8 cellular contexts compared by ENCODE assay signal in the genomic region with DNA sequence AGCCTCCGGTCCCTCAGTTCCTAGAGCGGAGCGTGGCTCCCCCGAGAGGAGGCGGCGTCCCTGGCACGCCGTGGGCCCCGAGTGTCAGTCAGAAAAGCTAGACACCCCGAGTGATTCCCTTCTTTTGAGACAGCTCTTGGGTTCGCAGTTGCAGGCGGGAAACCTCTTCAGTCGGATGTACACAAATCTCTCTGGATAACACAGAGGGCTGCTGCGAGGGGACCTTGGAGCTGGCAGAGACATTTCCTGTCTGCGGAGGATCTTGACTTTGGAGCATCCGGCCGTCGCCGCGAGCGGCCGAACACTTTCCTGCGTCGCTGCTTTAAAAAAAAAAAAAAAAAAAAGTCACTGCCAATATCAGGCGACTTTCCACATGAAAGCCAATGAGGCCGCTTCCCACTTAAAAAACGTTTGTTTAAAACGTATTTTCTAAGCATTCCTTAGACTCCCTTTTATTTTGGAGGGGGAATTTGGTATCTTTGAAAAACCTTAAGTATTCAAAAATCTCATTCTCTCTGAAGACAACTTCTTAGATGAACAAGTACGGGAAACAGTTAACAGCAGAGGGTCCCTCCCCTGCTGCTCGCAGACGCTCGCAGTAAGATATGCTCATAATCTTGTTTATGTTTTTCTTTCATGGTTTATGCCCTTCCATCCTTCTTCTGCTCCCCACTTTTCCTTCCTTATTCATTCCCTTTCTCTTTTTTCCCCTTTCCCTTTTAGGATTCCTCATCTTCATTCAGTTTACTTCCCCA. TPM values are rescaled to one million over a fixed set of nuclear protein-coding genes. Genes with fewer than 3 reads are reported as not detected.
DNase-seq lines count a peak whose midpoint lies in the region; ATAC-seq and TF ChIP-seq lines count a peak whose summit lies in the region.

No MANE protein-coding gene starts in this region.

- POLR2A ChIA-PET in PC-3 (lab: Charles Lee; ENCODE audit: unreplicated experiment) (no interaction called here), MCF 10A (lab: Yijun Ruan, JAX) (no interaction called here)

- H3K27me3 Mint-ChIP-seq in MCF 10A (ENCODE audit: insufficient read depth, unreplicated experiment), result no peaks in the 10 kb centered on the region

- H3K4me3 ChIP-seq in PC-3 (ENCODE audit: low read length), result peak overlapping the region; percentile 72
- H3K4me3 ChIP-seq in subcutaneous abdominal adipose tissue (ENCODE audit: low read depth in 1 of 5, low read length in 5 of 5), result peak overlapping the region; percentile 58 to 63 (median 59)

- ATAC-seq in PC-3, result peak; percentile 90
- ATAC-seq in left colon, result peak; percentile 59

- H3K9ac ChIP-seq in PC-3 (ENCODE audit: low read length) (peak overlapping the region; percentile 45), subcutaneous abdominal adipose tissue (ENCODE audit: low read length in 5 of 5) (peak overlapping the region in 4 of 5 donors; percentile 16 to 62 (median 40))

- no peaks in the 10 kb centered on the region for H3K9me3 Mint-ChIP-seq in MCF 10A (ENCODE audit: unreplicated experiment)

- no peaks in the 10 kb centered on the region for H3K9me3 ChIP-seq in PC-3 (ENCODE audit: low read length)
- H3K9me3 ChIP-seq in subcutaneous abdominal adipose tissue (ENCODE audit: control insufficient read depth in 5 of 5, low read length in 5 of 5), result no peaks in the 10 kb centered on the region

- H3F3A ChIP-seq in PC-3 (ENCODE audit: low read length, unreplicated experiment), result no peaks in the 10 kb centered on the region

- H3K36me3 ChIP-seq in PC-3 (ENCODE audit: low read depth, low read length), result no peaks in the 10 kb centered on the region
- H3K36me3 ChIP-seq in subcutaneous abdominal adipose tissue (ENCODE audit: control insufficient read depth in 5 of 5, insufficient read depth in 5 of 5, low read length in 5 of 5), result peaks cover 0 to 4% (median 0%) of the 10 kb centered on the region in 5 donors

- H2AFZ ChIP-seq in PC-3 (ENCODE audit: low read length), result peak overlapping the region; percentile 96

- no peaks in the 10 kb centered on the region for H3K4me1 ChIP-seq in PC-3 (ENCODE audit: insufficient read depth, low read length)
- peaks cover 0 to 15% (median 11%) of the 10 kb centered on the region in 5 donors for H3K4me1 ChIP-seq in subcutaneous abdominal adipose tissue (ENCODE audit: control insufficient read depth in 5 of 5, insufficient read depth in 5 of 5, low read length in 5 of 5)

- H3K27me3 ChIP-seq in PC-3 (ENCODE audit: low read length) (no peaks in the 10 kb centered on the region), subcutaneous abdominal adipose tissue (ENCODE audit: control insufficient read depth in 5 of 5, insufficient read depth in 4 of 5, low read length in 5 of 5) (peaks cover 5 to 16% (median 10%) of the 10 kb centered on the region in 5 donors)

- no peaks in the 10 kb centered on the region for H4K20me1 ChIP-seq in PC-3 (ENCODE audit: low read length)

- no peaks in the 10 kb centered on the region for H3K4me1 Mint-ChIP-seq in MCF 10A (ENCODE audit: insufficient read depth, unreplicated experiment)

- H3K4me2 ChIP-seq in PC-3 (ENCODE audit: low read length), result peak overlapping the region; percentile 94

- CTCF ChIA-PET in PC-3 (lab: Charles Lee), result interaction anchor here (1.0 kb wide), 1 partner anchor 13 kb away, joined by 5 read pairs; no protein-coding TSS in a partner anchor
- CTCF ChIA-PET in MCF 10A (lab: Yijun Ruan, JAX), result no interaction called here

- BruUV-seq in PC-3 (replicated peaks; lab: Mats Ljungman, UMichigan) (no TSS peak), MCF 10A (replicated peaks; lab: Mats Ljungman, UMichigan) (no TSS peak)

- no peaks in the 10 kb centered on the region for H3K36me3 Mint-ChIP-seq in MCF 10A (ENCODE audit: insufficient read depth, unreplicated experiment)

- H3K9me2 ChIP-seq in PC-3 (replicated peaks; ENCODE audit: low read length), result no peaks in the 10 kb centered on the region

- DNase-seq in activated naive CD4-positive, alpha-beta T cell treated with Interleukin-2 at 50 U/mL for 16 hours, result peak; percentile 18
- no peak for DNase-seq in activated naive CD4-positive, alpha-beta T cell treated with anti-CD3 and anti-CD28 coated beads, Interleukin-2, amount 50 U/mL, for 16 hours
- DNase-seq in PC-3, result peak; percentile 56
- peak; percentile 17 for DNase-seq in MCF 10A (ENCODE audit: unreplicated experiment)
- DNase-seq in left colon, result peak in 1 of 2 donors; percentile 42
- DNase-seq in SKM-1 (lab: John Stamatoyannopoulos, UW; ENCODE audit: unreplicated experiment), result no peak
- no peak for DNase-seq in cerebellum (ENCODE audit: low spot score)

- no peaks in the 10 kb centered on the region for H3K79me2 ChIP-seq in PC-3 (ENCODE audit: low read length)

- intact Hi-C loops in PC-3 (cut with micrococcal nuclease) (loop anchor here (10.0 kb wide), 1 partner anchor 175 kb away; no protein-coding TSS in a partner anchor), MCF 10A (cut with micrococcal nuclease) (no loop called here), left colon (cut with DNase I, micrococcal nuclease) (no loop called here)

- H3K27ac ChIP-seq in PC-3 (ENCODE audit: low read length), result no peak overlapping the region
- H3K27ac ChIP-seq in subcutaneous abdominal adipose tissue (ENCODE audit: low read depth, low read length), result no peak overlapping the region

- H3K27ac Mint-ChIP-seq in MCF 10A (ENCODE audit: low read depth, unreplicated experiment), result no peak overlapping the region

- H3K4me3 Mint-ChIP-seq in MCF 10A (ENCODE audit: unreplicated experiment), result peak overlapping the region; percentile 3

- TF ChIP-seq CTCF in PC-3 (conservative IDR thresholded peaks at IDR 0.05; ENCODE audit: low read depth, low read length) (no peak), MCF 10A (IDR thresholded peaks at IDR 0.05; ENCODE audit: unreplicated experiment) (no peak)

RNA-seq across cellular contexts. Expression of gene HHEX, which starts 9.9 kb away (rescaled TPM):
- total RNA-seq in PC-3 (2014; rRNA removed) (2.2 and 3.2 TPM in 2 replicates), MCF 10A (2022) (0.19 and 0.54 TPM in 2 replicates), left colon (1 to 10 TPM; 2.5 to 4.8 TPM), cerebellum (2.1 TPM)

Comparison
In these comparisons a context has a peak if more than half of its experiments do, and no peak if none do; other contexts are left out.
1. DNase-seq: peak in activated naive CD4-positive, alpha-beta T cell treated with Interleukin-2 at 50 U/mL for 16 hours (single experiment), PC-3 (single experiment) and MCF 10A (single experiment); none in activated naive CD4-positive, alpha-beta T cell treated with anti-CD3 and anti-CD28 coated beads, Interleukin-2, amount 50 U/mL, for 16 hours (single experiment), SKM-1 (single experiment) and cerebellum (single experiment).